In genomic region chr1:227774721-227775665, GRCh38 we compare ENCODE assay signal across 2 cellular contexts.
TF ChIP-seq lines count a peak whose summit lies in the region.

No MANE protein-coding gene starts in this region.

TF ChIP-seq in WTC11, 78 proteins besides CTCF, POLR2A, EP300 and RAD21:
- TF ChIP-seq, protein P1, sequence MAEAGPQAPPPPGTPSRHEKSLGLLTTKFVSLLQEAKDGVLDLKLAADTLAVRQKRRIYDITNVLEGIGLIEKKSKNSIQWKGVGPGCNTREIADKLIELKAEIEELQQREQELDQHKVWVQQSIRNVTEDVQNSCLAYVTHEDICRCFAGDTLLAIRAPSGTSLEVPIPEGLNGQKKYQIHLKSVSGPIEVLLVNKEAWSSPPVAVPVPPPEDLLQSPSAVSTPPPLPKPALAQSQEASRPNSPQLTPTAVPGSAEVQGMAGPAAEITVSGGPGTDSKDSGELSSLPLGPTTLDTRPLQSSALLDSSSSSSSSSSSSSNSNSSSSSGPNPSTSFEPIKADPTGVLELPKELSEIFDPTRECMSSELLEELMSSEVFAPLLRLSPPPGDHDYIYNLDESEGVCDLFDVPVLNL (CRISPR knock-in tag; IDR thresholded peaks at IDR 0.05; ENCODE audit: borderline replicate concordance, low read depth): no peak
- TF ChIP-seq SMAD3 (CRISPR knock-in tag; IDR thresholded peaks at IDR 0.05; ENCODE audit: borderline replicate concordance) (no peak), MXD4 (CRISPR knock-in tag; IDR thresholded peaks at IDR 0.05; ENCODE audit: borderline replicate concordance) (no peak)
- TF ChIP-seq, protein P2, sequence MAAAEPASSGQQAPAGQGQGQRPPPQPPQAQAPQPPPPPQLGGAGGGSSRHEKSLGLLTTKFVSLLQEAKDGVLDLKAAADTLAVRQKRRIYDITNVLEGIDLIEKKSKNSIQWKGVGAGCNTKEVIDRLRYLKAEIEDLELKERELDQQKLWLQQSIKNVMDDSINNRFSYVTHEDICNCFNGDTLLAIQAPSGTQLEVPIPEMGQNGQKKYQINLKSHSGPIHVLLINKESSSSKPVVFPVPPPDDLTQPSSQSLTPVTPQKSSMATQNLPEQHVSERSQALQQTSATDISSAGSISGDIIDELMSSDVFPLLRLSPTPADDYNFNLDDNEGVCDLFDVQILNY (CRISPR knock-in tag; IDR thresholded peaks at IDR 0.05): no peak
- TF ChIP-seq, protein P3, sequence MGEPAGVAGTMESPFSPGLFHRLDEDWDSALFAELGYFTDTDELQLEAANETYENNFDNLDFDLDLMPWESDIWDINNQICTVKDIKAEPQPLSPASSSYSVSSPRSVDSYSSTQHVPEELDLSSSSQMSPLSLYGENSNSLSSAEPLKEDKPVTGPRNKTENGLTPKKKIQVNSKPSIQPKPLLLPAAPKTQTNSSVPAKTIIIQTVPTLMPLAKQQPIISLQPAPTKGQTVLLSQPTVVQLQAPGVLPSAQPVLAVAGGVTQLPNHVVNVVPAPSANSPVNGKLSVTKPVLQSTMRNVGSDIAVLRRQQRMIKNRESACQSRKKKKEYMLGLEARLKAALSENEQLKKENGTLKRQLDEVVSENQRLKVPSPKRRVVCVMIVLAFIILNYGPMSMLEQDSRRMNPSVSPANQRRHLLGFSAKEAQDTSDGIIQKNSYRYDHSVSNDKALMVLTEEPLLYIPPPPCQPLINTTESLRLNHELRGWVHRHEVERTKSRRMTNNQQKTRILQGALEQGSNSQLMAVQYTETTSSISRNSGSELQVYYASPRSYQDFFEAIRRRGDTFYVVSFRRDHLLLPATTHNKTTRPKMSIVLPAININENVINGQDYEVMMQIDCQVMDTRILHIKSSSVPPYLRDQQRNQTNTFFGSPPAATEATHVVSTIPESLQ (CRISPR knock-in tag; IDR thresholded peaks at IDR 0.05): no peak
- TF ChIP-seq, protein P4, sequence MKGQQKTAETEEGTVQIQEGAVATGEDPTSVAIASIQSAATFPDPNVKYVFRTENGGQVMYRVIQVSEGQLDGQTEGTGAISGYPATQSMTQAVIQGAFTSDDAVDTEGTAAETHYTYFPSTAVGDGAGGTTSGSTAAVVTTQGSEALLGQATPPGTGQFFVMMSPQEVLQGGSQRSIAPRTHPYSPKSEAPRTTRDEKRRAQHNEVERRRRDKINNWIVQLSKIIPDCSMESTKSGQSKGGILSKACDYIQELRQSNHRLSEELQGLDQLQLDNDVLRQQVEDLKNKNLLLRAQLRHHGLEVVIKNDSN (CRISPR knock-in tag; IDR thresholded peaks at IDR 0.05): no peak
TF ChIP-seq in WTC11: peak in this region for 0.

TF ChIP-seq in HepG2, 621 proteins besides CTCF, POLR2A, EP300 and RAD21:
- TF ChIP-seq MAZ (IDR thresholded peaks at IDR 0.05; ENCODE audit: borderline replicate concordance, low read depth, low read length): no peak
- TF ChIP-seq MAZ (CRISPR knock-in tag; IDR thresholded peaks at IDR 0.05; ENCODE audit: low read depth): no peak
- TF ChIP-seq ZXDC (CRISPR knock-in tag; IDR thresholded peaks at IDR 0.05): no peak
- TF ChIP-seq ZNF549 (CRISPR knock-in tag; IDR thresholded peaks at IDR 0.05): no peak
- no peak for TF ChIP-seq KLF13 (CRISPR knock-in tag; IDR thresholded peaks at IDR 0.05)
- TF ChIP-seq MEIS2 (CRISPR knock-in tag; IDR thresholded peaks at IDR 0.05): no peak
- TF ChIP-seq, protein P5, sequence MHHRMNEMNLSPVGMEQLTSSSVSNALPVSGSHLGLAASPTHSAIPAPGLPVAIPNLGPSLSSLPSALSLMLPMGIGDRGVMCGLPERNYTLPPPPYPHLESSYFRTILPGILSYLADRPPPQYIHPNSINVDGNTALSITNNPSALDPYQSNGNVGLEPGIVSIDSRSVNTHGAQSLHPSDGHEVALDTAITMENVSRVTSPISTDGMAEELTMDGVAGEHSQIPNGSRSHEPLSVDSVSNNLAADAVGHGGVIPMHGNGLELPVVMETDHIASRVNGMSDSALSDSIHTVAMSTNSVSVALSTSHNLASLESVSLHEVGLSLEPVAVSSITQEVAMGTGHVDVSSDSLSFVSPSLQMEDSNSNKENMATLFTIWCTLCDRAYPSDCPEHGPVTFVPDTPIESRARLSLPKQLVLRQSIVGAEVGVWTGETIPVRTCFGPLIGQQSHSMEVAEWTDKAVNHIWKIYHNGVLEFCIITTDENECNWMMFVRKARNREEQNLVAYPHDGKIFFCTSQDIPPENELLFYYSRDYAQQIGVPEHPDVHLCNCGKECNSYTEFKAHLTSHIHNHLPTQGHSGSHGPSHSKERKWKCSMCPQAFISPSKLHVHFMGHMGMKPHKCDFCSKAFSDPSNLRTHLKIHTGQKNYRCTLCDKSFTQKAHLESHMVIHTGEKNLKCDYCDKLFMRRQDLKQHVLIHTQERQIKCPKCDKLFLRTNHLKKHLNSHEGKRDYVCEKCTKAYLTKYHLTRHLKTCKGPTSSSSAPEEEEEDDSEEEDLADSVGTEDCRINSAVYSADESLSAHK (CRISPR knock-in tag; IDR thresholded peaks at IDR 0.05; ENCODE audit: borderline replicate concordance): no peak
- no peak for TF ChIP-seq ZNF607 (CRISPR knock-in tag; IDR thresholded peaks at IDR 0.05; ENCODE audit: borderline replicate concordance)
- TF ChIP-seq ZBTB33 (CRISPR knock-in tag; IDR thresholded peaks at IDR 0.05): no peak
- no peak for TF ChIP-seq PHF5A (CRISPR knock-in tag; IDR thresholded peaks at IDR 0.05; ENCODE audit: low read depth, unreplicated experiment)
- TF ChIP-seq MIXL1 (CRISPR knock-in tag; IDR thresholded peaks at IDR 0.05): no peak
- TF ChIP-seq HNRNPK (IDR thresholded peaks at IDR 0.05; ENCODE audit: low read depth, low read length, poor library complexity, severe bottlenecking): no peak
